ENCODE assay signal across 8 cellular contexts in genomic region chr16:89657442-89658220, GRCh38. TPM values are rescaled to one million over a fixed set of nuclear protein-coding genes. Genes with fewer than 3 reads are reported as not detected.
DNase-seq lines count a peak whose midpoint lies in the region; ATAC-seq and TF ChIP-seq lines count a peak whose summit lies in the region.

CHMP1A (minus strand) TSS chr16:89657708; CDS start chr16:89657588, 120 bp downstream.
SPATA33 (plus strand) TSS chr16:89657836; CDS start chr16:89657912, 76 bp downstream.

- peak within 1 kb of the TSS; percentile 87 for H3K4me3 Mint-ChIP-seq in T-helper 2 cell treated with Interferon-gamma antibody and Interleukin-4, amounts not matched to agents 5 μg/mL and 100 μg/mL, for 36 hours

- intact Hi-C loops in ascending aorta (cut with DNase I): loop anchor here (1.0 to 10.0 kb wide), 7 partner anchors 29 to 413 kb away; partner anchors contain the start of genes CDK10, RPL13, SPG7 and TCF25

- peak; percentile 89 for ATAC-seq in GM18502 (IDR thresholded peaks at IDR 0.05; ENCODE audit: poor library complexity, unreplicated experiment)
- ATAC-seq in HG02852 (IDR thresholded peaks at IDR 0.05; ENCODE audit: unreplicated experiment): peak; percentile 90

- peak within 1 kb of the TSS; percentile 88 for H3K27ac Mint-ChIP-seq in T-helper 2 cell treated with Interferon-gamma antibody and Interleukin-4, amounts not matched to agents 5 μg/mL and 100 μg/mL, for 36 hours

- H3K27me3 ChIP-seq in ascending aorta: no peaks in the 10 kb centered on the region

- H3K27me3 Mint-ChIP-seq in T-helper 2 cell treated with Interferon-gamma antibody and Interleukin-4, amounts not matched to agents 5 μg/mL and 100 μg/mL, for 36 hours (ENCODE audit: low read depth): no peaks in the 10 kb centered on the region

- peak within 1 kb of the TSS; percentile 78 to 95 for H3K4me3 ChIP-seq in ascending aorta

- no peaks in the 10 kb centered on the region for H3K9me3 ChIP-seq in ascending aorta

- H3K36me3 Mint-ChIP-seq in T-helper 2 cell treated with Interferon-gamma antibody and Interleukin-4, amounts not matched to agents 5 μg/mL and 100 μg/mL, for 36 hours (ENCODE audit: low read depth): peaks cover 44% of the 10 kb centered on the region

- peaks cover 30% of the 10 kb centered on the region for H3K4me1 Mint-ChIP-seq in T-helper 2 cell treated with Interferon-gamma antibody and Interleukin-4, amounts not matched to agents 5 μg/mL and 100 μg/mL, for 36 hours (ENCODE audit: low read depth)

- peaks cover 1 to 7% of the 10 kb centered on the region in 2 donors for H3K36me3 ChIP-seq in ascending aorta

- no peak for TF ChIP-seq CTCF in ascending aorta (IDR thresholded peaks at IDR 0.05)

- H3K27ac ChIP-seq in ascending aorta: peak within 1 kb of the TSS; percentile 72 to 93

- DNase-seq in NCI-H1694 treated with DMSO at 0.1 percent for 48 hours (lab: John Stamatoyannopoulos, UW) (peak; percentile 60), ascending aorta (ENCODE audit: low spot score in 2 of 2) (peak; percentile 30 to 92), hepatic stellate cell (ENCODE audit: low spot score) (peak; percentile 96), retina (peak; percentile 97), OCI-M2 (lab: John Stamatoyannopoulos, UW; ENCODE audit: unreplicated experiment) (no peak)
- peak; percentile 91 for DNase-seq in T-helper 2 cell treated with Interferon-gamma antibody and Interleukin-4, amounts not matched to agents 5 μg/mL and 100 μg/mL, for 36 hours (ENCODE audit: low spot score)

- H3K4me1 ChIP-seq in ascending aorta: peaks cover 3 to 15% of the 10 kb centered on the region in 2 donors

- no peaks in the 10 kb centered on the region for H3K9me3 Mint-ChIP-seq in T-helper 2 cell treated with Interferon-gamma antibody and Interleukin-4, amounts not matched to agents 5 μg/mL and 100 μg/mL, for 36 hours

RNA-seq across cellular contexts. Expression of gene CHMP1A, which starts in this region (rescaled TPM):
- total RNA-seq in ascending aorta: 153 TPM

RNA-seq across cellular contexts. Expression of gene SPATA33, which starts in this region (rescaled TPM):
- total RNA-seq in ascending aorta: 0.21 TPM
